11 cellular contexts compared by ENCODE assay signal in genomic region chr11:15663778-15664218, GRCh38.
A peak's percentile ranks its signal among the peaks of the same experiment; 100 is the strongest.
DNase-seq lines count a peak whose midpoint lies in the region; ATAC-seq and TF ChIP-seq lines count a peak whose summit lies in the region.
"Had no signal": no experiment of that assay in that cellular context is flagged by ENCODE, and none has a peak within 500 bp of the region (broad histone marks: within the 10 kb centered on the region; RNA-seq: fewer than 3 reads in every experiment).

No MANE protein-coding gene starts in this region.

- H3K79me2 ChIP-seq in smooth muscle cell (ENCODE audit: low read depth), result no peaks in the 10 kb centered on the region

- no peak overlapping the region for H3K9ac ChIP-seq in smooth muscle cell (ENCODE audit: low read depth)

- no peak overlapping the region for H3K4me3 Mint-ChIP-seq in naive thymus-derived CD4-positive, alpha-beta T cell

- POLR2A ChIA-PET in naive thymus-derived CD4-positive, alpha-beta T cell (lab: Charles Lee), result no interaction called here

- no peak overlapping the region for H2AFZ ChIP-seq in smooth muscle cell (ENCODE audit: low read depth)

- TF ChIP-seq CTCF in left ventricle myocardium inferior (IDR thresholded peaks at IDR 0.05; ENCODE audit: borderline replicate concordance) (no peak), epithelial cell of proximal tubule (conservative IDR thresholded peaks at IDR 0.05; ENCODE audit: low read depth, low read length) (no peak), smooth muscle cell (IDR thresholded peaks at IDR 0.05; ENCODE audit: borderline replicate concordance, insufficient read depth, poor library complexity, severe bottlenecking) (no peak)

- CTCF ChIA-PET in naive thymus-derived CD4-positive, alpha-beta T cell (lab: Charles Lee), result no interaction called here

- ATAC-seq in left ventricle myocardium superior (peak; percentile 30), GM18520 (IDR thresholded peaks at IDR 0.05; ENCODE audit: unreplicated experiment) (no peak)
- no peak for ATAC-seq in naive thymus-derived CD4-positive, alpha-beta T cell

- H3K27me3 Mint-ChIP-seq in naive thymus-derived CD4-positive, alpha-beta T cell, result peaks cover 0 to 20% (median 8%) of the 10 kb centered on the region in 5 donors

- DNase-seq in left ventricle myocardium superior (no peak), left ventricle myocardium inferior (no peak), NCI-H2227 (lab: John Stamatoyannopoulos, UW; ENCODE audit: unreplicated experiment) (peak; percentile 46), epithelial cell of proximal tubule (ENCODE audit: low read depth) (peak; percentile 53), smooth muscle cell (lab: John Stamatoyannopoulos, UW; ENCODE audit: unreplicated experiment) (no peak), NCI-H524 treated with DMSO at 0.1 percent for 48 hours (lab: John Stamatoyannopoulos, UW) (no peak)
- DNase-seq in naive thymus-derived CD4-positive, alpha-beta T cell, result no peak
- DNase-seq: activated CD8-positive, alpha-beta memory T cell treated with anti-CD3 and anti-CD28 coated beads for 24 hours; stimulated activated CD4-positive, alpha-beta T cell treated with anti-CD3 and anti-CD28 coated beads, Interleukin-15, amount 100 ng/mL, for 24 hours; T-helper 1 cell had no signal

- H3K4me2 ChIP-seq in smooth muscle cell, result peak overlapping the region; percentile 46

- H3K4me1 ChIP-seq in left ventricle myocardium inferior (no peaks in the 10 kb centered on the region), smooth muscle cell (ENCODE audit: low read depth) (peaks cover 25% of the 10 kb centered on the region)
- H3K4me1 ChIP-seq in naive thymus-derived CD4-positive, alpha-beta T cell (ENCODE audit: control insufficient read depth in 2 of 2, insufficient read depth in 2 of 2, low read length in 2 of 2), result no peaks in the 10 kb centered on the region

- H3K27me3 ChIP-seq in left ventricle myocardium inferior (ENCODE audit: low read depth) (no peaks in the 10 kb centered on the region), smooth muscle cell (ENCODE audit: low read depth) (no peaks in the 10 kb centered on the region)
- H3K27me3 ChIP-seq in naive thymus-derived CD4-positive, alpha-beta T cell (ENCODE audit: control insufficient read depth in 2 of 2, insufficient read depth in 2 of 2, low read length in 2 of 2), result no peaks in the 10 kb centered on the region

- H3K36me3 ChIP-seq in left ventricle myocardium inferior, result no peaks in the 10 kb centered on the region
- H3K36me3 ChIP-seq in smooth muscle cell (ENCODE audit: low read depth), result no peaks in the 10 kb centered on the region
- H3K36me3 ChIP-seq in naive thymus-derived CD4-positive, alpha-beta T cell (ENCODE audit: control insufficient read depth in 2 of 3, insufficient read depth in 3 of 3, low read length in 3 of 3), result no peaks in the 10 kb centered on the region

- no peaks in the 10 kb centered on the region for H4K20me1 ChIP-seq in smooth muscle cell (ENCODE audit: low read depth)

- H3K4me1 Mint-ChIP-seq in naive thymus-derived CD4-positive, alpha-beta T cell, result no peaks in the 10 kb centered on the region

- intact Hi-C loops in left ventricle myocardium superior (cut with micrococcal nuclease), result no loop called here
- intact Hi-C loops in left ventricle myocardium inferior (cut with micrococcal nuclease), result loop anchor here (10.0 kb wide), 1 partner anchor 151 kb away; no protein-coding TSS in a partner anchor
- intact Hi-C loops in naive thymus-derived CD4-positive, alpha-beta T cell (cut with micrococcal nuclease), result no loop called here

- H3K4me3 ChIP-seq in left ventricle myocardium inferior (no peak overlapping the region), epithelial cell of proximal tubule (ENCODE audit: low read depth, low read length) (no peak overlapping the region), smooth muscle cell (no peak overlapping the region)
- no peak overlapping the region for H3K4me3 ChIP-seq in naive thymus-derived CD4-positive, alpha-beta T cell (ENCODE audit: low read length)

- H3K27ac Mint-ChIP-seq in naive thymus-derived CD4-positive, alpha-beta T cell, result no peak overlapping the region

- peaks cover 0 to 6% (median 0%) of the 10 kb centered on the region in 11 donors for H3K9me3 Mint-ChIP-seq in naive thymus-derived CD4-positive, alpha-beta T cell

- no peak overlapping the region for H3K27ac ChIP-seq in left ventricle myocardium inferior (replicated peaks)
- H3K27ac ChIP-seq in smooth muscle cell (ENCODE audit: low read depth), result peak overlapping the region; percentile 69
- no peak overlapping the region for H3K27ac ChIP-seq in naive thymus-derived CD4-positive, alpha-beta T cell (ENCODE audit: low read depth, low read length)

- H3K36me3 Mint-ChIP-seq in naive thymus-derived CD4-positive, alpha-beta T cell, result peaks cover 0 to 5% (median 0%) of the 10 kb centered on the region in 5 donors

- H3K9me3 ChIP-seq in left ventricle myocardium inferior (replicated peaks) (peaks cover 9% of the 10 kb centered on the region), smooth muscle cell (replicated peaks; ENCODE audit: low read depth) (no peaks in the 10 kb centered on the region)
- H3K9me3 ChIP-seq in naive thymus-derived CD4-positive, alpha-beta T cell (ENCODE audit: control insufficient read depth in 2 of 3, low read length in 3 of 3), result no peaks in the 10 kb centered on the region

- 54% methylated on average over 7 of the region's 7 CpGs for WGBS in smooth muscle cell (ENCODE audit: low lambda C conversion rate)

- peaks cover 17% of the 10 kb centered on the region for H3F3A ChIP-seq in smooth muscle cell (ENCODE audit: low read depth)

Comparison
In these comparisons a context has a peak if more than half of its experiments do, and no peak if none do; other contexts are left out.
1. DNase-seq: peak in NCI-H2227 (single experiment) and epithelial cell of proximal tubule (single experiment); none in left ventricle myocardium superior (single experiment), left ventricle myocardium inferior (single experiment), smooth muscle cell (single experiment), naive thymus-derived CD4-positive, alpha-beta T cell (0 of 9) and NCI-H524 treated with DMSO at 0.1 percent for 48 hours (single experiment).